In the genomic region with DNA sequence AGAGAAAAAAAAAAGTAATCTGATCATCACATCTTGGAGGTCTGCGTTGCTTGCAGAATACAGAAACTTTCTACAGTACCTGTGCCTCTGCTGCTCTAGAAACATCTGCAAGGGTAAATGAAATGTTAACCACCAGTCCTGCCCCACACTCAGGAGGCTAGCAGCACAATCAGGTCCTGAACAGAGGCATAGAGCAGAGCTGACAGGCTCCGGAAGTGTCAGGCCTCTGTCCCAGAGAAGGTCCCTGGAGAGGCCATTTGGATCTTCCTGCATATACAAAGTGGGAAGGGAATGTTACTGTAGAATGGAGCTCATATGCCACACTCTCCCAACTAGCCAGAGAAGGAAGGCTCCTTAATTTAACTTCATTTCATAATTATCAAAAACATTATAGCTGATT, we compare ENCODE assay signal across 18 cellular contexts. TPM values are rescaled to one million over a fixed set of nuclear protein-coding genes. Genes with fewer than 3 reads are reported as not detected.
DNase-seq lines count a peak whose midpoint lies in the region; ATAC-seq, FAIRE-seq and TF ChIP-seq lines count a peak whose summit lies in the region.
"Had no signal": no experiment of that assay in that cellular context is flagged by ENCODE, and none has a peak within 500 bp of the region (broad histone marks: within the 10 kb centered on the region; RNA-seq: fewer than 3 reads in every experiment).

No MANE protein-coding gene starts in this region.

- DNase-seq in GM12878 (ENCODE audit: low read depth, low spot score) (no peak), left ventricle myocardium inferior (peak; percentile 17), gastrocnemius medialis (peak in 1 of 2 donors; percentile 21), C1 segment of cervical spinal cord (lab: John Stamatoyannopoulos, UW) (no peak), GM10248 (ENCODE audit: extremely low spot score) (no peak), DMS153 (lab: John Stamatoyannopoulos, UW) (no peak), SJCRH30 (no peak)
- DNase-seq: ACHN, DMS79 treated with DMSO at 0.1 percent for 48 hours, H7, KBM-7, NCI-H1417 treated with DMSO at 0.1 percent for 48 hours, NCI-H187 treated with DMSO at 0.1 percent for 48 hours, NCI-H526 treated with DMSO at 0.1 percent for 48 hours, Peyer's patch had no signal

- H3K4me3 ChIP-seq in HEK293 (ENCODE audit: low read depth, low read length) = no peak overlapping the region
- peak overlapping the region; percentile 31; the same call in 1 of the 2 replicates for H3K4me3 ChIP-seq in GM12878
- H3K4me3 ChIP-seq in left ventricle myocardium inferior = no peak overlapping the region
- H3K4me3 ChIP-seq in gastrocnemius medialis = peak overlapping the region in 1 of 4 donors; percentile 16
- H3K4me3 ChIP-seq in SJCRH30 = no peak overlapping the region
- H3K4me3 ChIP-seq: Peyer's patch had no signal

- RAD21 ChIA-PET in GM12878 (lab: Charles Lee; ENCODE audit: unreplicated experiment) = interaction anchor here (0.6 to 14.1 kb wide), 8 partner anchors 9 to 384 kb away, joined by 3 to 204 read pairs (median 3); no protein-coding TSS in a partner anchor

- 93% methylated on average over 2 of the region's 2 CpGs for WGBS in GM12878 (ENCODE audit: insufficient coverage, insufficient replicate concordance, low lambda C conversion rate, missing lambda C conversion rate)

- in situ Hi-C loops in GM12878 (cut with MboI) = loop anchor here (25.0 kb wide), 1 partner anchor 1576 kb away; a partner anchor contains a TSS
- in situ Hi-C loops in gastrocnemius medialis (cut with MboI; ENCODE audit: low sequenced_read_pairs in 4 of 4) = no loop called here

- SMC1A ChIA-PET in GM12878 (lab: Charles Lee; ENCODE audit: uncharacterized antibody, unreplicated experiment) = interaction anchor here (0.5 to 19.1 kb wide), 6 partner anchors 19 to 79 kb away, joined by 3 to 394 read pairs (median 4); no protein-coding TSS in a partner anchor

- FAIRE-seq in GM12878 (lab: Jason Lieb, UNC) = no peak
- FAIRE-seq: HepG2 had no signal

- CTCF ChIA-PET in HEK293 (lab: Yijun Ruan, JAX) = interaction anchor here (1.1 to 1.2 kb wide), 2 partner anchors 79 to 249 kb away, joined by 3 to 4 read pairs; no protein-coding TSS in a partner anchor
- CTCF ChIA-PET in GM12878 (lab: Yijun Ruan, JAX) = interaction anchor here (0.7 to 2.6 kb wide), 5 partner anchors 9 to 97 kb away, joined by 3 to 16 read pairs (median 4); no protein-coding TSS in a partner anchor
- CTCF ChIA-PET in GM10248 (lab: Yijun Ruan, JAX) = interaction anchor here (0.6 to 2.7 kb wide), 10 partner anchors 7 to 120 kb away, joined by 3 to 11 read pairs (median 3); no protein-coding TSS in a partner anchor

- H3K4me1 ChIP-seq in HEK293 (ENCODE audit: control insufficient read depth, insufficient read depth, low read length) (peaks cover 21% of the 10 kb centered on the region), GM12878 (ENCODE audit: control insufficient read depth, insufficient read depth, low read length) (no peaks in the 10 kb centered on the region; the same call in 1 of the 2 replicates), left ventricle myocardium inferior (peaks cover 47% of the 10 kb centered on the region), gastrocnemius medialis (peaks cover 44 to 47% of the 10 kb centered on the region in 2 donors), SJCRH30 (no peaks in the 10 kb centered on the region)
- H3K4me1 ChIP-seq: Peyer's patch had no signal

- H3K36me3 ChIP-seq in HEK293 (ENCODE audit: control insufficient read depth in 2 of 2, insufficient read depth in 1 of 2, low read length in 2 of 2) (no peaks in the 10 kb centered on the region), GM12878 (ENCODE audit: control insufficient read depth in 2 of 2, insufficient read depth in 2 of 2, low read length in 1 of 2) (no peaks in the 10 kb centered on the region), left ventricle myocardium inferior (no peaks in the 10 kb centered on the region), gastrocnemius medialis (no peaks in the 10 kb centered on the region), SJCRH30 (no peaks in the 10 kb centered on the region)
- H3K36me3 ChIP-seq: Peyer's patch had no signal

- POLR2A ChIA-PET in HEK293 (lab: Yijun Ruan, JAX) (no interaction called here), GM12878 (lab: Charles Lee) (interaction anchor here (0.5 to 2.2 kb wide), 8 partner anchors 8 to 749 kb away, joined by 3 to 7 read pairs (median 4); no protein-coding TSS in a partner anchor), GM10248 (lab: Yijun Ruan, JAX) (interaction anchor here (0.7 kb wide), 1 partner anchor 56 kb away, joined by 5 read pairs; no protein-coding TSS in a partner anchor)

- no TSS peak for BruUV-seq in GM12878 (replicated peaks; lab: Mats Ljungman, UMichigan)

- H3K4me2 ChIP-seq in GM12878 (ENCODE audit: control insufficient read depth, insufficient read depth) = peak overlapping the region; percentile 40; the same call in 1 of the 2 replicates

- H3K9me3 ChIP-seq in HEK293 (ENCODE audit: control insufficient read depth, insufficient read depth, low read depth, low read length) = no peaks in the 10 kb centered on the region
- peaks cover 7% of the 10 kb centered on the region; the same call in 2 of the 3 replicates for H3K9me3 ChIP-seq in GM12878 (replicated peaks; ENCODE audit: control insufficient read depth, insufficient read depth, low read length)
- H3K9me3 ChIP-seq in left ventricle myocardium inferior (replicated peaks) = peaks cover 9% of the 10 kb centered on the region
- no peaks in the 10 kb centered on the region for H3K9me3 ChIP-seq in gastrocnemius medialis
- H3K9me3 ChIP-seq in SJCRH30 (replicated peaks) = no peaks in the 10 kb centered on the region
- H3K9me3 ChIP-seq: Peyer's patch had no signal

- TF ChIP-seq POLR2A in GM12878 (IDR thresholded peaks at IDR 0.05; ENCODE audit: low read depth, low read length) = no peak
- TF ChIP-seq POLR2A in gastrocnemius medialis (IDR thresholded peaks at IDR 0.05) = no peak

- H3K9ac ChIP-seq in GM12878 (ENCODE audit: control insufficient read depth, insufficient read depth, low read length) = no peak overlapping the region

- no peaks in the 10 kb centered on the region for H4K20me1 ChIP-seq in GM12878 (ENCODE audit: control insufficient read depth, insufficient read depth)

- no peak for TF ChIP-seq RAD21 in GM12878 (IDR thresholded peaks at IDR 0.05; ENCODE audit: insufficient read depth, low read depth, low read length)

- H3K79me2 ChIP-seq in GM12878 (ENCODE audit: control insufficient read depth, insufficient read depth, low read length) = peaks cover 73% of the 10 kb centered on the region

- ATAC-seq in GM12878 = peak; percentile 19
- no peak for ATAC-seq in gastrocnemius medialis
- ATAC-seq: HepG2 had no signal

- TF ChIP-seq EP300 in GM12878 (IDR thresholded peaks at IDR 0.05; ENCODE audit: borderline replicate concordance in 1 of 2, control insufficient read depth in 1 of 2, low read depth in 2 of 2, low read length in 2 of 2) = no peak

- H2AFZ ChIP-seq in GM12878 (ENCODE audit: control insufficient read depth, low read depth, low read length) = peak overlapping the region; percentile 20; the same call in 1 of the 2 replicates

- intact Hi-C loops in GM12878 (cut with micrococcal nuclease; ENCODE audit: unreplicated experiment) (no loop called here), left ventricle myocardium inferior (cut with micrococcal nuclease) (no loop called here), gastrocnemius medialis (cut with DNase I; ENCODE audit: low total_unique reads) (no loop called here)

- no peak for TF ChIP-seq CTCF in HEK293 (tag by site-specific recombination; IDR thresholded peaks at IDR 0.05)
- TF ChIP-seq CTCF in GM12878 (IDR thresholded peaks at IDR 0.05 in 2 of 3, conservative IDR thresholded peaks at IDR 0.05 in 1 of 3; ENCODE audit: control insufficient read depth in 2 of 3, extremely low read depth in 1 of 3, insufficient read depth in 1 of 3, low read depth in 3 of 3, low read length in 3 of 3) = no peak
- no peak for TF ChIP-seq CTCF in left ventricle myocardium inferior (IDR thresholded peaks at IDR 0.05; ENCODE audit: borderline replicate concordance)
- no peak for TF ChIP-seq CTCF in gastrocnemius medialis (IDR thresholded peaks at IDR 0.05 in 4 of 5, conservative IDR thresholded peaks at IDR 0.05 in 1 of 5)
- TF ChIP-seq CTCF in GM10248 (IDR thresholded peaks at IDR 0.05; ENCODE audit: control extremely low read depth, extremely low read depth, low read depth, missing control alignments) = no peak

- H3K27ac ChIP-seq in HEK293 (ENCODE audit: extremely low read depth, low read depth, low read length) = no peak overlapping the region
- H3K27ac ChIP-seq in GM12878 (ENCODE audit: control insufficient read depth, insufficient read depth) = peak overlapping the region; percentile 7; the same call in 1 of the 2 replicates
- H3K27ac ChIP-seq in left ventricle myocardium inferior (replicated peaks) = peak overlapping the region; percentile 74
- peak overlapping the region; percentile 98 to 99 (median 98) for H3K27ac ChIP-seq in gastrocnemius medialis
- no peak overlapping the region for H3K27ac ChIP-seq in SJCRH30
- H3K27ac ChIP-seq: Peyer's patch had no signal

- H3K27me3 ChIP-seq in GM12878 (replicated peaks in 1 of 2; ENCODE audit: control insufficient read depth in 2 of 2, insufficient read depth in 2 of 2, low read length in 1 of 2) (no peaks in the 10 kb centered on the region), left ventricle myocardium inferior (ENCODE audit: low read depth) (no peaks in the 10 kb centered on the region), gastrocnemius medialis (no peaks in the 10 kb centered on the region), SJCRH30 (peaks cover 17% of the 10 kb centered on the region; the same call in 1 of the 2 replicates)
- H3K27me3 ChIP-seq: Peyer's patch had no signal

RNA-seq across cellular contexts. Expression of a gene that starts 7.2 kb away (rescaled TPM):
- total RNA-seq in GM12878 (2013; cell fraction: nucleolus; rRNA removed) = 53.8 and 54.8 TPM in 2 replicates
- 19.7 and 20.3 TPM in 2 replicates for total RNA-seq in GM12878 (2014; rRNA removed)
- 10.8 and 11.9 TPM in 2 replicates for total RNA-seq in GM12878 (2014; rRNA removed; fragmentation: Illumina TruSeq; extraction: Trizol)
- total RNA-seq in GM12878 (2021) = 21.0 and 21.7 TPM in 2 replicates
- 1.5 TPM for polyA plus RNA-seq in GM12878 (2011; ENCODE audit: low read depth)
- polyA plus RNA-seq in GM12878 (2011; rRNA removed) = 3.2 and 7.3 TPM in 2 replicates
- 7.9 and 9.5 TPM in 2 replicates for polyA plus RNA-seq in GM12878 (2011; cell fraction: cytosol; rRNA removed)
- 18.4 and 19.2 TPM in 2 replicates for polyA plus RNA-seq in GM12878 (2011; cell fraction: nucleus; rRNA removed)
- polyA plus RNA-seq in GM12878 (2012) = 4.3 and 4.8 TPM in 2 replicates
- 4.9 and 11.8 TPM in 2 replicates for polyA plus RNA-seq in GM12878 (2014; fragmentation: Illumina TruSeq; extraction: Trizol)
- under 1 TPM; 0.10 to 0.15 TPM for polyA plus RNA-seq in GM12878 (2014; fragmentation: Nextera tagmentation; extraction: Ambion mirVana)
- 15.4 and 18.7 TPM in 2 replicates for polyA plus RNA-seq in GM12878 (2014; rRNA removed)
- polyA plus RNA-seq in GM12878 (2016; fragmentation: Nextera tagmentation; extraction: Ambion mirVana) = 1 to 10 TPM; 3.1 to 3.7 TPM
- polyA minus RNA-seq in GM12878 (2011; rRNA and poly(A)+ RNA removed) = 5.3 and 9.1 TPM in 2 replicates
- polyA minus RNA-seq in GM12878 (2011; cell fraction: cytosol; rRNA and poly(A)+ RNA removed) = 3.5 and 5.5 TPM in 2 replicates
- 8.6 and 15.8 TPM in 2 replicates for polyA minus RNA-seq in GM12878 (2011; cell fraction: nucleus; rRNA and poly(A)+ RNA removed)
- total RNA-seq in left ventricle myocardium inferior = 3.1 TPM
- total RNA-seq in gastrocnemius medialis = 10 to 100 TPM; 10.3 to 28.8 (median 20.0) TPM
- 0.06 TPM in 1 of 2 replicates, not detected in the other for total RNA-seq in SJCRH30 (2014; rRNA removed; shearing (Covaris generic))
- total RNA-seq: HepG2 had no signal
- polyA plus RNA-seq: CD14-positive monocyte, HepG2 had no signal

Comparison
In these comparisons a context has a peak if more than half of its experiments do, and no peak if none do; other contexts are left out.
1. H3K27ac ChIP-seq: peak in GM12878 (single experiment), left ventricle myocardium inferior (single experiment) and gastrocnemius medialis (4 of 4); none in HEK293 (single experiment) and SJCRH30 (single experiment).